Comparison of ENCODE assay signal across 8 cellular contexts in genomic region chr16:90018297-90019200, GRCh38. TPM values are rescaled to one million over a fixed set of nuclear protein-coding genes. Genes with fewer than 3 reads are reported as not detected.
DNase-seq lines count a peak whose midpoint lies in the region; ATAC-seq and TF ChIP-seq lines count a peak whose summit lies in the region.

No MANE protein-coding gene starts in this region.

- H3K4me2 ChIP-seq in fibroblast of lung (ENCODE audit: extremely low read depth, insufficient read depth, low read length) (peak overlapping the region; percentile 63), osteoblast (ENCODE audit: insufficient read depth, low read length) (peak overlapping the region; percentile 71)

- TF ChIP-seq CTCF in fibroblast of lung (conservative IDR thresholded peaks at IDR 0.05 in 1 of 2, IDR thresholded peaks at IDR 0.05 in 1 of 2; ENCODE audit: low read depth in 1 of 2, low read length in 2 of 2) (no peak), osteoblast (IDR thresholded peaks at IDR 0.05; ENCODE audit: extremely low read depth, low read depth, low read length) (no peak)

- H3K4me3 ChIP-seq in HAP-1, result peak overlapping the region; percentile 64
- H3K4me3 ChIP-seq in SK-N-MC, result peak overlapping the region; percentile 74
- peak overlapping the region in 3 of 4 experiments; percentile 44 to 59 (median 45) for H3K4me3 ChIP-seq in fibroblast of lung (replicated peaks in 1 of 4; ENCODE audit: control extremely low read depth in 1 of 4, insufficient read depth in 1 of 4, low read depth in 3 of 4, low read length in 4 of 4)
- H3K4me3 ChIP-seq in osteoblast (ENCODE audit: insufficient read depth, low read length), result peak overlapping the region; percentile 63

- H3K36me3 ChIP-seq in HAP-1 (replicated peaks) (peaks cover 9% of the 10 kb centered on the region; the same call in 1 of the 2 replicates), SK-N-MC (ENCODE audit: insufficient read depth, low read length) (no peaks in the 10 kb centered on the region), fibroblast of lung (ENCODE audit: control insufficient read depth, insufficient read depth, low read length) (no peaks in the 10 kb centered on the region), osteoblast (ENCODE audit: insufficient read depth, low read length) (no peaks in the 10 kb centered on the region)

- H3K4me1 ChIP-seq in HAP-1, result peaks cover 22% of the 10 kb centered on the region
- H3K4me1 ChIP-seq in fibroblast of lung (ENCODE audit: control insufficient read depth, extremely low read depth, insufficient read depth, low read length), result peaks cover 3% of the 10 kb centered on the region
- H3K4me1 ChIP-seq in osteoblast (ENCODE audit: insufficient read depth, low read length), result peaks cover 28% of the 10 kb centered on the region

- H4K20me1 ChIP-seq in fibroblast of lung (ENCODE audit: control insufficient read depth, extremely low read depth, insufficient read depth, low read length), result no peaks in the 10 kb centered on the region
- H4K20me1 ChIP-seq in osteoblast (ENCODE audit: insufficient read depth, low read length), result no peaks in the 10 kb centered on the region

- in situ Hi-C loops in HAP-1 (cut with MboI; ENCODE audit: low sequenced_read_pairs), result no loop called here

- no peak overlapping the region for H2AFZ ChIP-seq in fibroblast of lung (ENCODE audit: low read length)
- H2AFZ ChIP-seq in osteoblast (ENCODE audit: low read length), result no peak overlapping the region

- ATAC-seq in GM21360 (IDR thresholded peaks at IDR 0.05; ENCODE audit: unreplicated experiment), result no peak

- DNase-seq in HAP-1 (ENCODE audit: low spot score in 2 of 2) (peak in 1 of 2 experiments; percentile 55), SK-N-MC (ENCODE audit: low read depth, low spot score) (no peak), fibroblast of lung (ENCODE audit: low read depth in 2 of 2) (no peak), osteoblast (ENCODE audit: insufficient read length, low spot score, missing footprints) (peak; percentile 73), GM19238 (ENCODE audit: insufficient read length, low spot score) (no peak), NCI-H1105 (lab: John Stamatoyannopoulos, UW) (no peak), NCI-H524 treated with DMSO at 0.1 percent for 48 hours (lab: John Stamatoyannopoulos, UW) (no peak)

- peaks cover 2% of the 10 kb centered on the region for H3K79me2 ChIP-seq in fibroblast of lung (ENCODE audit: control insufficient read depth, insufficient read depth, low read length)
- peaks cover 13% of the 10 kb centered on the region for H3K79me2 ChIP-seq in osteoblast (ENCODE audit: insufficient read depth, low read length)

- H3K9ac ChIP-seq in SK-N-MC (ENCODE audit: insufficient read length) (peak overlapping the region; percentile 20), fibroblast of lung (ENCODE audit: insufficient read depth, low read length) (no peak overlapping the region)

- H3K9me3 ChIP-seq in HAP-1, result no peaks in the 10 kb centered on the region
- H3K9me3 ChIP-seq in SK-N-MC (ENCODE audit: low read depth, low read length), result no peaks in the 10 kb centered on the region
- H3K9me3 ChIP-seq in fibroblast of lung (ENCODE audit: control insufficient read depth, insufficient read depth, low read depth, low read length), result no peaks in the 10 kb centered on the region
- no peaks in the 10 kb centered on the region for H3K9me3 ChIP-seq in osteoblast (ENCODE audit: low read depth, low read length)

- H3K27me3 ChIP-seq in HAP-1 (ENCODE audit: low read depth) (no peaks in the 10 kb centered on the region), fibroblast of lung (ENCODE audit: control insufficient read depth, insufficient read depth, low read length) (no peaks in the 10 kb centered on the region), osteoblast (ENCODE audit: insufficient read depth, low read length) (peaks cover 4% of the 10 kb centered on the region)

- H3K27ac ChIP-seq in SK-N-MC (no peak overlapping the region), fibroblast of lung (ENCODE audit: insufficient read depth, low read length) (no peak overlapping the region), osteoblast (ENCODE audit: low read depth, low read length) (no peak overlapping the region)

RNA-seq across cellular contexts. Expression of gene DBNDD1, which starts 0.7 kb away (rescaled TPM):
- total RNA-seq in fibroblast of lung (1.3 and 3.6 TPM in 2 replicates), osteoblast (0.29 and 1.1 TPM in 2 replicates)
- polyA plus RNA-seq in fibroblast of lung, result 2.1 and 7.4 TPM in 2 replicates
- polyA plus RNA-seq in fibroblast of lung (2012), result 2.8 and 11.0 TPM in 2 replicates
- polyA minus RNA-seq in fibroblast of lung (ENCODE audit: low replicate concordance), result 1.5 and 8.2 TPM in 2 replicates

RNA-seq across cellular contexts. Expression of gene PRDM7, which starts 58.6 kb away (rescaled TPM):
- not detected in 2 replicates for total RNA-seq in fibroblast of lung
- not detected in 2 replicates for polyA plus RNA-seq in fibroblast of lung
- polyA plus RNA-seq in fibroblast of lung (2012), result not detected in 2 replicates
- polyA minus RNA-seq in fibroblast of lung (ENCODE audit: low replicate concordance), result not detected in 2 replicates
- total RNA-seq in osteoblast, result not detected in 2 replicates
